In genomic region chr15:83578706-83579105, GRCh38 we compare ENCODE assay signal across 5 cellular contexts.
"Had no signal": no experiment of that assay in that cellular context is flagged by ENCODE, and none has a peak within 500 bp of the region (broad histone marks: within the 10 kb centered on the region; RNA-seq: fewer than 3 reads in every experiment).

No MANE protein-coding gene starts in this region.

- H3K4me1 Mint-ChIP-seq: GM23338 had no signal

- ATAC-seq: GM23338, K562 had no signal

- H3K4me3 ChIP-seq: GM23338, K562 had no signal

- DNase-seq: H9, HCEC 1CT, IMR-90 had no signal

- H3K9me3 Mint-ChIP-seq: GM23338, H9 had no signal

- H3K4me3 Mint-ChIP-seq: GM23338, H9 had no signal

- H3K27ac Mint-ChIP-seq: GM23338, H9 had no signal
